In genomic region chr22:49957826-49958461, GRCh38 we compare ENCODE assay signal across 1 cellular context.
TF ChIP-seq lines count a peak whose summit lies in the region.

No MANE protein-coding gene starts in this region.

TF ChIP-seq in IMR-90, 13 proteins besides CTCF, POLR2A, EP300 and RAD21:
- TF ChIP-seq MXI1 (IDR thresholded peaks at IDR 0.05; ENCODE audit: borderline replicate concordance, low read depth, low read length) = no peak
- TF ChIP-seq MAZ (IDR thresholded peaks at IDR 0.05; ENCODE audit: borderline replicate concordance, low read depth, low read length) = no peak
- TF ChIP-seq RFX5 (IDR thresholded peaks at IDR 0.05; ENCODE audit: low read depth, low read length) = no peak
- no peak for TF ChIP-seq BHLHE40 (IDR thresholded peaks at IDR 0.05; ENCODE audit: low read depth, low read length)
- TF ChIP-seq MAFK (IDR thresholded peaks at IDR 0.05; ENCODE audit: low read depth, low read length) = no peak
- TF ChIP-seq ELK1 (IDR thresholded peaks at IDR 0.05; ENCODE audit: borderline replicate concordance, low read depth, low read length) = no peak
- TF ChIP-seq CEBPB (IDR thresholded peaks at IDR 0.05; ENCODE audit: low read depth, low read length) = no peak
- no peak for TF ChIP-seq CHD1 (IDR thresholded peaks at IDR 0.05; ENCODE audit: low read depth, low read length)
- TF ChIP-seq RCOR1 (IDR thresholded peaks at IDR 0.05; ENCODE audit: insufficient replicate concordance, low read length) = no peak
- TF ChIP-seq NFE2L2 (IDR thresholded peaks at IDR 0.05; ENCODE audit: low read depth, low read length) = no peak
- no peak for TF ChIP-seq SMC3 (IDR thresholded peaks at IDR 0.05; ENCODE audit: low read depth, low read length)
- no peak for TF ChIP-seq FOS (IDR thresholded peaks at IDR 0.05; ENCODE audit: low read depth, low read length)
- TF ChIP-seq USF2 (IDR thresholded peaks at IDR 0.05; ENCODE audit: low read depth, low read length) = no peak
